In the genomic region with DNA sequence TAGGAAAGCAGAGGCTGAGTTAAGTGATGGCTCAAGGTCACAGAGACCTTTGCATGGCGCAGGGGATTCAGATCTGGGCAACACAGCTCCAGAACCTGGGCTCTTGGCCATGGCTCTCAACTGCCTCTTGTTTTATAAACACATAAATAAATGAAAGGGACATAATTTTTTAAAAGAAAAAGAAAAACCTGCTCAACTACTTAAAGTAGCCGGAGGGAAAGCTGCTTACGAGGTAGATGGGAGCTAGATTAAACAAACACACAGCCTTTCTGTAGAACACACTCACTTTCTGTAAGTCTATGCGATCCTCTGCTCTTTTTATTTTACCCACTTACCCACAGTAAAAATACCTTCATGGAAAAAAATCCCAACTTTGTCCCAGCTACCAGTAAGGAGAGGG, we compare ENCODE assay signal across 17 cellular contexts.
DNase-seq lines count a peak whose midpoint lies in the region; ATAC-seq and TF ChIP-seq lines count a peak whose summit lies in the region.
"Had no signal": no experiment of that assay in that cellular context is flagged by ENCODE, and none has a peak within 500 bp of the region (broad histone marks: within the 10 kb centered on the region; RNA-seq: fewer than 3 reads in every experiment).

No MANE protein-coding gene starts in this region.

- H3K9me3 Mint-ChIP-seq in T-helper 2 cell treated with Interferon-gamma antibody and Interleukin-4, amounts not matched to agents 5 μg/mL and 100 μg/mL, for 36 hours, result peaks cover 5% of the 10 kb centered on the region
- H3K9me3 Mint-ChIP-seq in WTC11, result peaks cover 11% of the 10 kb centered on the region
- H3K9me3 Mint-ChIP-seq in stimulated activated naive B cell treated with anti-CD40 and anti-IgM and Interleukin-4, amounts not matched to agents 10 μg/mL and 1 μg/mL and 100 μg/mL, for 72 hours, result peaks cover 12 to 15% of the 10 kb centered on the region in 2 donors
- H3K9me3 Mint-ChIP-seq: CD14-positive monocyte had no signal

- POLR2A ChIA-PET in WTC11 (lab: Charles Lee), result no interaction called here

- H3K4me1 Mint-ChIP-seq in T-helper 2 cell treated with Interferon-gamma antibody and Interleukin-4, amounts not matched to agents 5 μg/mL and 100 μg/mL, for 36 hours (ENCODE audit: low read depth), result peaks cover 76% of the 10 kb centered on the region
- peaks cover 50% of the 10 kb centered on the region for H3K4me1 Mint-ChIP-seq in WTC11
- H3K4me1 Mint-ChIP-seq in stimulated activated naive B cell treated with anti-CD40 and anti-IgM and Interleukin-4, amounts not matched to agents 10 μg/mL and 1 μg/mL and 100 μg/mL, for 72 hours, result peaks cover 50 to 81% of the 10 kb centered on the region in 2 donors

- DNase-seq in T-helper 2 cell treated with Interferon-gamma antibody and Interleukin-4, amounts not matched to agents 5 μg/mL and 100 μg/mL, for 36 hours (ENCODE audit: low spot score), result no peak
- DNase-seq in T-helper 2 cell (no peak), WTC11 (ENCODE audit: low spot score) (no peak), epithelial cell of esophagus (ENCODE audit: low read depth) (peak; percentile 26), HPDE6-E6E7 (ENCODE audit: extremely low spot score) (no peak), posterior cingulate gyrus (no peak), head of caudate nucleus (no peak)
- DNase-seq in stimulated activated naive B cell treated with anti-CD40 and anti-IgM and Interleukin-4, amounts not matched to agents 10 μg/mL and 1 μg/mL and 100 μg/mL, for 72 hours, result no peak
- DNase-seq: activated CD4-positive, alpha-beta T cell treated with anti-CD3 and anti-CD28 coated beads, Interleukin-2, amount 10 ng/mL, durations not matched to agents 7 days and 5 days; activated gamma-delta T cell; Karpas-422; left ventricle myocardium inferior; naive B cell; NCI-H146 had no signal

- no peak for ATAC-seq in WTC11
- ATAC-seq in stimulated activated naive B cell treated with anti-CD40 and anti-IgM and Interleukin-4, amounts not matched to agents 10 μg/mL and 1 μg/mL and 100 μg/mL, for 72 hours (replicated peaks), result no peak
- ATAC-seq: Right ventricle myocardium inferior had no signal

- intact Hi-C loops in posterior cingulate gyrus (cut with DNase I) (no loop called here), head of caudate nucleus (cut with DNase I) (no loop called here)

- H3K4me3 Mint-ChIP-seq in T-helper 2 cell treated with Interferon-gamma antibody and Interleukin-4, amounts not matched to agents 5 μg/mL and 100 μg/mL, for 36 hours, result no peak overlapping the region
- H3K4me3 Mint-ChIP-seq in WTC11, result no peak overlapping the region
- H3K4me3 Mint-ChIP-seq in stimulated activated naive B cell treated with anti-CD40 and anti-IgM and Interleukin-4, amounts not matched to agents 10 μg/mL and 1 μg/mL and 100 μg/mL, for 72 hours, result no peak overlapping the region
- H3K4me3 Mint-ChIP-seq: activated CD4-positive, alpha-beta T cell treated with anti-CD3 and anti-CD28 coated beads, Interleukin-2, amount 10 ng/mL, durations not matched to agents 7 days and 5 days; brain; CD14-positive monocyte had no signal

- TF ChIP-seq CTCF in WTC11 (IDR thresholded peaks at IDR 0.05) (no peak), epithelial cell of esophagus (IDR thresholded peaks at IDR 0.05; ENCODE audit: insufficient read depth, low read depth, low read length, missing control alignments) (no peak)

- peak overlapping the region; percentile 17 for H3K27ac Mint-ChIP-seq in T-helper 2 cell treated with Interferon-gamma antibody and Interleukin-4, amounts not matched to agents 5 μg/mL and 100 μg/mL, for 36 hours
- peak overlapping the region; percentile 25; the same call in 1 of the 2 replicates for H3K27ac Mint-ChIP-seq in WTC11
- H3K27ac Mint-ChIP-seq in stimulated activated naive B cell treated with anti-CD40 and anti-IgM and Interleukin-4, amounts not matched to agents 10 μg/mL and 1 μg/mL and 100 μg/mL, for 72 hours, result peak overlapping the region; percentile 51
- H3K27ac Mint-ChIP-seq: brain had no signal

- CTCF ChIA-PET in WTC11 (lab: Charles Lee), result interaction anchor here (0.9 kb wide), 1 partner anchor 15 kb away, joined by 3 read pairs; no protein-coding TSS in a partner anchor

- peaks cover 33% of the 10 kb centered on the region for H3K36me3 Mint-ChIP-seq in T-helper 2 cell treated with Interferon-gamma antibody and Interleukin-4, amounts not matched to agents 5 μg/mL and 100 μg/mL, for 36 hours (ENCODE audit: low read depth)
- peaks cover 4% of the 10 kb centered on the region for H3K36me3 Mint-ChIP-seq in WTC11
- peaks cover 21 to 31% of the 10 kb centered on the region in 2 donors for H3K36me3 Mint-ChIP-seq in stimulated activated naive B cell treated with anti-CD40 and anti-IgM and Interleukin-4, amounts not matched to agents 10 μg/mL and 1 μg/mL and 100 μg/mL, for 72 hours
- H3K36me3 Mint-ChIP-seq: brain had no signal

- no peaks in the 10 kb centered on the region for H3K27me3 Mint-ChIP-seq in T-helper 2 cell treated with Interferon-gamma antibody and Interleukin-4, amounts not matched to agents 5 μg/mL and 100 μg/mL, for 36 hours (ENCODE audit: low read depth)
- H3K27me3 Mint-ChIP-seq in WTC11 (ENCODE audit: low read depth), result no peaks in the 10 kb centered on the region
- no peaks in the 10 kb centered on the region for H3K27me3 Mint-ChIP-seq in stimulated activated naive B cell treated with anti-CD40 and anti-IgM and Interleukin-4, amounts not matched to agents 10 μg/mL and 1 μg/mL and 100 μg/mL, for 72 hours
- H3K27me3 Mint-ChIP-seq: activated CD4-positive, alpha-beta T cell treated with anti-CD3 and anti-CD28 coated beads, Interleukin-2, amount 10 ng/mL, durations not matched to agents 7 days and 5 days; brain; naive B cell had no signal

- H3K4me3 ChIP-seq in epithelial cell of esophagus (ENCODE audit: low read length), result no peak overlapping the region
- H3K4me3 ChIP-seq: left ventricle myocardium inferior had no signal

TF ChIP-seq in WTC11, 78 proteins besides CTCF, POLR2A, EP300 and RAD21 (continues in another document):
- TF ChIP-seq ZNF423 (CRISPR knock-in tag; IDR thresholded peaks at IDR 0.05), result no peak
- no peak for TF ChIP-seq TEAD4 (CRISPR knock-in tag; IDR thresholded peaks at IDR 0.05)
- TF ChIP-seq CREM (CRISPR knock-in tag; IDR thresholded peaks at IDR 0.05), result no peak
- TF ChIP-seq RORB (CRISPR knock-in tag; IDR thresholded peaks at IDR 0.05), result no peak
- no peak for TF ChIP-seq MYBL2 (CRISPR knock-in tag; IDR thresholded peaks at IDR 0.05)
- no peak for TF ChIP-seq USF1 (CRISPR knock-in tag; IDR thresholded peaks at IDR 0.05)
- TF ChIP-seq, protein P1, sequence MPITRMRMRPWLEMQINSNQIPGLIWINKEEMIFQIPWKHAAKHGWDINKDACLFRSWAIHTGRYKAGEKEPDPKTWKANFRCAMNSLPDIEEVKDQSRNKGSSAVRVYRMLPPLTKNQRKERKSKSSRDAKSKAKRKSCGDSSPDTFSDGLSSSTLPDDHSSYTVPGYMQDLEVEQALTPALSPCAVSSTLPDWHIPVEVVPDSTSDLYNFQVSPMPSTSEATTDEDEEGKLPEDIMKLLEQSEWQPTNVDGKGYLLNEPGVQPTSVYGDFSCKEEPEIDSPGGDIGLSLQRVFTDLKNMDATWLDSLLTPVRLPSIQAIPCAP (CRISPR knock-in tag; IDR thresholded peaks at IDR 0.05), result no peak
- TF ChIP-seq, protein P2, sequence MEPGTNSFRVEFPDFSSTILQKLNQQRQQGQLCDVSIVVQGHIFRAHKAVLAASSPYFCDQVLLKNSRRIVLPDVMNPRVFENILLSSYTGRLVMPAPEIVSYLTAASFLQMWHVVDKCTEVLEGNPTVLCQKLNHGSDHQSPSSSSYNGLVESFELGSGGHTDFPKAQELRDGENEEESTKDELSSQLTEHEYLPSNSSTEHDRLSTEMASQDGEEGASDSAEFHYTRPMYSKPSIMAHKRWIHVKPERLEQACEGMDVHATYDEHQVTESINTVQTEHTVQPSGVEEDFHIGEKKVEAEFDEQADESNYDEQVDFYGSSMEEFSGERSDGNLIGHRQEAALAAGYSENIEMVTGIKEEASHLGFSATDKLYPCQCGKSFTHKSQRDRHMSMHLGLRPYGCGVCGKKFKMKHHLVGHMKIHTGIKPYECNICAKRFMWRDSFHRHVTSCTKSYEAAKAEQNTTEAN (CRISPR knock-in tag; IDR thresholded peaks at IDR 0.05), result no peak
- TF ChIP-seq, protein P3, sequence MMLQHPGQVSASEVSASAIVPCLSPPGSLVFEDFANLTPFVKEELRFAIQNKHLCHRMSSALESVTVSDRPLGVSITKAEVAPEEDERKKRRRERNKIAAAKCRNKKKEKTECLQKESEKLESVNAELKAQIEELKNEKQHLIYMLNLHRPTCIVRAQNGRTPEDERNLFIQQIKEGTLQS (CRISPR knock-in tag; conservative IDR thresholded peaks at IDR 0.05), result no peak
- TF ChIP-seq E2F4 (CRISPR knock-in tag; IDR thresholded peaks at IDR 0.05; ENCODE audit: borderline replicate concordance, low read depth), result no peak
- no peak for TF ChIP-seq TEAD1 (CRISPR knock-in tag; IDR thresholded peaks at IDR 0.05)
- TF ChIP-seq JUN (CRISPR knock-in tag; IDR thresholded peaks at IDR 0.05), result no peak
- TF ChIP-seq GABPB1 (CRISPR knock-in tag; IDR thresholded peaks at IDR 0.05), result no peak
- no peak for TF ChIP-seq PREB (CRISPR knock-in tag; IDR thresholded peaks at IDR 0.05; ENCODE audit: borderline replicate concordance)
- no peak for TF ChIP-seq ZNF232 (CRISPR knock-in tag; IDR thresholded peaks at IDR 0.05)
